In the genomic region with DNA sequence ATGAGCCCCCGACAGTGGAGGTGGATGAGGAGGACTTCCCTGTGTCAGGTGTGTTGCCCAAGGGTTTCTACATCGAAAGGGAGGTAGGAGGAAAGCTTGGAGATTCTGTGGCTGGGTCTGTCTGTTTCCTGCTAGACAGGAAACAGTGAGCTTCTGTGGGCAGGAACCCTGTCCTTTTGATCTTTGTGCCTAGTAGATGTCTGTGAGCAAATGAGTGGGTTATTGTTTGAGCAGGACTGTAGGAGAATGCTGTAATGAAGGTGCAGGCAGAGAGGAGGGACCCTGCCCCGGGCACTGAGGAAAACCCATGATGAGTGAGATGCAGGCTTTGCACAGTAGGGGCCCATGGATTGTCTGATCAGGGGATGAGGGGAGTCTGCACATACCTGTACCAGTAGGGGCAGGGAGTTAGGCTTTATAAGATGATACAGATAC, we compare ENCODE assay signal across 10 cellular contexts. TPM values are rescaled to one million over a fixed set of nuclear protein-coding genes. Genes with fewer than 3 reads are reported as not detected.
DNase-seq lines count a peak whose midpoint lies in the region; ATAC-seq and TF ChIP-seq lines count a peak whose summit lies in the region.
"Had no signal": no experiment of that assay in that cellular context is flagged by ENCODE, and none has a peak within 500 bp of the region (broad histone marks: within the 10 kb centered on the region; RNA-seq: fewer than 3 reads in every experiment).

No MANE protein-coding gene starts in this region.

- H3K4me1 ChIP-seq in thymus (ENCODE audit: control insufficient read depth, insufficient read depth, low read length) (peaks cover 33% of the 10 kb centered on the region), foreskin keratinocyte (no peaks in the 10 kb centered on the region)

- peak; percentile 74 for DNase-seq in activated CD8-positive, alpha-beta memory T cell treated with anti-CD3 and anti-CD28 coated beads for 24 hours
- no peak for DNase-seq in activated CD8-positive, alpha-beta memory T cell treated with anti-CD3 and anti-CD28 coated beads, Interleukin-2, amount 50 U/mL, for 48 hours
- DNase-seq in activated T-cell treated with anti-CD3 and anti-CD28 coated beads for 4 hours (peak; percentile 30), left colon (no peak), SHP77 treated with DMSO at 0.1 percent for 48 hours (lab: John Stamatoyannopoulos, UW) (no peak), foreskin keratinocyte (no peak)
- DNase-seq: mesendoderm had no signal

- peak overlapping the region; percentile 45 for H3K4me3 ChIP-seq in thymus (ENCODE audit: low read length)

- H3K36me3 ChIP-seq in thymus (ENCODE audit: control insufficient read depth, insufficient read depth): peaks cover 33% of the 10 kb centered on the region

- intact Hi-C loops in left colon (cut with DNase I, micrococcal nuclease): no loop called here

- H3K27me3 ChIP-seq in thymus (ENCODE audit: control insufficient read depth, insufficient read depth): no peaks in the 10 kb centered on the region
- no peaks in the 10 kb centered on the region for H3K27me3 ChIP-seq in foreskin keratinocyte

- H3K27ac ChIP-seq in thymus (ENCODE audit: low read depth) (peak overlapping the region; percentile 97), foreskin keratinocyte (no peak overlapping the region)
- H3K27ac ChIP-seq: KMS-11 had no signal

- TF ChIP-seq CTCF in foreskin keratinocyte (conservative IDR thresholded peaks at IDR 0.05): no peak

- H3K9me3 ChIP-seq in thymus (ENCODE audit: control insufficient read depth): no peaks in the 10 kb centered on the region

- ATAC-seq in left colon (peak; percentile 78), foreskin keratinocyte (no peak), GM21825 (IDR thresholded peaks at IDR 0.05; ENCODE audit: unreplicated experiment) (no peak)

- WGBS in thymus: 5% methylated on average over 3 of the region's 3 CpGs

RNA-seq across cellular contexts. Expression of a gene that starts 14.0 kb away (rescaled TPM):
- 1 to 10 TPM; 5.4 to 7.4 TPM for total RNA-seq in left colon
- 13.1 TPM for polyA plus RNA-seq in thymus
- 5.2 and 6.1 TPM in 2 replicates for total RNA-seq in foreskin keratinocyte
- polyA plus RNA-seq in foreskin keratinocyte: 3.3 and 3.7 TPM in 2 replicates

RNA-seq across cellular contexts. Expression of a gene that starts 14.3 kb away (rescaled TPM):
- total RNA-seq in left colon (10 to 100 TPM in 1 of 2 donors, 1 to 10 TPM in 1; 7.7 to 10.1 TPM), foreskin keratinocyte (6.1 and 6.7 TPM in 2 replicates)
- polyA plus RNA-seq in thymus (5.6 TPM), foreskin keratinocyte (3.8 and 3.9 TPM in 2 replicates)

Comparison
In these comparisons a context has a peak if more than half of its experiments do, and no peak if none do; other contexts are left out.
1. DNase-seq: peak in activated CD8-positive, alpha-beta memory T cell treated with anti-CD3 and anti-CD28 coated beads for 24 hours (single experiment) and activated T-cell treated with anti-CD3 and anti-CD28 coated beads for 4 hours (single experiment); none in activated CD8-positive, alpha-beta memory T cell treated with anti-CD3 and anti-CD28 coated beads, Interleukin-2, amount 50 U/mL, for 48 hours (single experiment), left colon (0 of 2), SHP77 treated with DMSO at 0.1 percent for 48 hours (single experiment) and foreskin keratinocyte (0 of 2).